ENCODE assay signal across 10 cellular contexts in the genomic region with DNA sequence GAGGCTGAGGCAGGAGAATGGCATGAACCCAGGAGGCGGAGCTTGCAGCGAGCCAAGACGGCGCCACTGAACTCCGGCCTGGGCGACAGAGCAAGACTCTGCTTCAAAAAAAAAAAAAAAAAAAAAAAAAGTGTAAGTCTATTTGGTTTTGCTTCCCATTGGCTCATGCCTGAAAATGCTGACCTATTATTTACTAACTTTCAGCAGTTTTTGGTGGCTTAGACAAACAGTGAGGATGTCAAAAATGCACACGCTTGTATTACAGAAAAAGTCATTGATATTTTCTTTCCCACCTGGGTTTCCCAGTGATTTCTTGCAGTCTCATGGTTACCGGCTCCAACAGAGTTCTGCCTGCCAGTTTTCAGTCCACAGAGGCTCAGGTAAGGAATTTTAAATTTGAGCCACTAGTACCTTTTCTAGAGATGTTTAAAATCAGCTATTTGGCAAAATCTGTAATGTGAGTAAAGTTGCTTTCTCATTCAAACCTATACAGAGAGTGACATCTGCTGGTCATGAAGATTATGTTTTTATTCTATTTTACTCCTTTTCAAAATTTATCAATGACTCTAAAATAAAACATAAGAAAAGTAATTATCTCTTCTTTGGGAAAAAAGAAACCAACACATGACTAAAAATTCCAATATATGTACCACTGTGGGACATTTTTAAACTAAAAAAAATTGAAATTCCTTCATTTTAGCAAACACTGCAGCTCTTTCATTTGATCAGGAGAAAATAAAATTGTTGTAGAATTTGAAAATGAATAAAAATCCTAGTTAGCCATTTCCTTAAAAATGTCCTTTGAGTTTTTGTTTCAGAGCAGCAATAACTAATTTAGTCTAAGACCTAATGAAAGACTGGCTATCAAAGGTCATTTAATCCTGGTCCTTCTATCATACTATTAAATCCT. TPM values are rescaled to one million over a fixed set of nuclear protein-coding genes. Genes with fewer than 3 reads are reported as not detected.
DNase-seq lines count a peak whose midpoint lies in the region; ATAC-seq and TF ChIP-seq lines count a peak whose summit lies in the region.
"Had no signal": no experiment of that assay in that cellular context is flagged by ENCODE, and none has a peak within 500 bp of the region (broad histone marks: within the 10 kb centered on the region; RNA-seq: fewer than 3 reads in every experiment).

No MANE protein-coding gene starts in this region.

- peak in 55 of 56 donors; percentile 21 to 77 (median 57) for TF ChIP-seq CTCF in dorsolateral prefrontal cortex (IDR thresholded peaks at IDR 0.05 in 54 of 56, conservative IDR thresholded peaks at IDR 0.05 in 2 of 56; ENCODE audit: low read depth in 1 of 56, partially characterized antibody in 56 of 56)

- intact Hi-C loops in dorsolateral prefrontal cortex (cut with DNase I): loop anchor here in 1 of 2 donors (5.0 kb wide), 1 partner anchor 194 kb away; no protein-coding TSS in a partner anchor

- no peak overlapping the region for H3K27ac ChIP-seq in dorsolateral prefrontal cortex

- no peak for ATAC-seq in HG03039 (IDR thresholded peaks at IDR 0.05; ENCODE audit: unreplicated experiment)
- ATAC-seq in GM21390 (IDR thresholded peaks at IDR 0.05; ENCODE audit: unreplicated experiment): no peak
- ATAC-seq: naive thymus-derived CD8-positive, alpha-beta T cell had no signal

- no peaks in the 10 kb centered on the region for H3K27me3 ChIP-seq in dorsolateral prefrontal cortex

- DNase-seq in DMS 273 (lab: John Stamatoyannopoulos, UW; ENCODE audit: unreplicated experiment) (peak; percentile 53), DMS 273 treated with DMSO at 0.1 percent for 48 hours (lab: John Stamatoyannopoulos, UW) (no peak), NAMALWA (ENCODE audit: low spot score) (peak; percentile 63), dorsolateral prefrontal cortex (no peak), renal cortical epithelial cell (ENCODE audit: low read depth) (peak; percentile 44)
- no peak for DNase-seq in activated effector memory CD4-positive, alpha-beta T cell treated with anti-CD3 and anti-CD28 coated beads, Interleukin-2, amount 50 U/mL, for 16 hours

- H3K4me3 ChIP-seq in dorsolateral prefrontal cortex: no peak overlapping the region

RNA-seq across cellular contexts. Expression of a gene that starts 8.8 kb away (rescaled TPM):
- total RNA-seq in dorsolateral prefrontal cortex (10 to 100 TPM in 70 of 120 experiments, 1 to 10 TPM in 50; 6.3 to 14.9 (median 10.6) TPM), renal cortical epithelial cell (2.6 and 4.3 TPM in 2 replicates)

RNA-seq across cellular contexts. Expression of a gene that starts 20.6 kb away (rescaled TPM):
- total RNA-seq in dorsolateral prefrontal cortex (1 to 10 TPM in 114 of 120 experiments, under 1 TPM in 6; 0.49 to 4.5 (median 1.9) TPM), renal cortical epithelial cell (not detected in 2 replicates)
- total RNA-seq: naive thymus-derived CD8-positive, alpha-beta T cell; T-helper 2 cell treated with Interferon-gamma antibody and Interleukin-4, amounts not matched to agents 100 ng/mL and 5 ng/mL, for 36 hours had no signal

RNA-seq across cellular contexts. Expression of a gene that starts 27.8 kb away (rescaled TPM):
- total RNA-seq in dorsolateral prefrontal cortex (100 to 1,000 TPM in 19 of 120 experiments, 10 to 100 TPM in 101; 41.4 to 128 (median 79.4) TPM), renal cortical epithelial cell (75.5 and 111 TPM in 2 replicates)

RNA-seq across cellular contexts. Expression of a gene that starts 30.6 kb away (rescaled TPM):
- total RNA-seq in dorsolateral prefrontal cortex: 10 to 100 TPM in 31 of 120 experiments, 1 to 10 TPM in 89; 2.1 to 17.4 (median 7.5) TPM
- total RNA-seq in renal cortical epithelial cell: 19.9 and 107 TPM in 2 replicates

Comparison
In these comparisons a context has a peak if more than half of its experiments do, and no peak if none do; other contexts are left out.
1. DNase-seq: peak in DMS 273 (single experiment), NAMALWA (single experiment) and renal cortical epithelial cell (single experiment); none in DMS 273 treated with DMSO at 0.1 percent for 48 hours (single experiment), dorsolateral prefrontal cortex (0 of 10) and activated effector memory CD4-positive, alpha-beta T cell treated with anti-CD3 and anti-CD28 coated beads, Interleukin-2, amount 50 U/mL, for 16 hours (single experiment).